ENCODE assay signal across 1 cellular context in the genomic region with DNA sequence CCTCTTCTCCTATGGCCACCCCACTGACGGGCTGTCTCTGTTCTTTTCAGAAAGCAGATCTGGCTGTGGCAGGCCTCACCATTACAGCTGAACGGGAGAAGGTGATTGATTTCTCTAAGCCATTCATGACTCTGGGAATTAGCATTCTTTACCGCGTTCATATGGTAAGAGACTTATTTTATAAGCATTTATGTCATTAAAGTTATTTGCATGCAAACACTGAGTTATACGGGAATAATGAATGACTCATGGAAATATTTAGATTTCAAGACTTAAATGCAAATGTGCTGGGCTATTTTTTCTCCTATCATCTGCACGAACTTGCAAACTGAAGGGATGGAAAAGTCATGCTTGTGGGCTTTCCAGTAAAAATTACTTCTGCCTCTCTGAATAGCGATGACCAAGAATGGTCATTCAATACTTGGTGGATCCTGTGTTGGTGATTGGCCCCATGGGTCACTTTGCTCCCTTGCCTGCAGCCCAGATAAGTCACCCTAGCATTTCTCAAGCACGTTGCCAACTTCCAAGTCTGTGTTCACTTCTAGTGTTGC.
TF ChIP-seq lines count a peak whose summit lies in the region.

No MANE protein-coding gene starts in this region.

TF ChIP-seq in IMR-90, 13 proteins besides CTCF, POLR2A, EP300 and RAD21 (continued from another document):
- TF ChIP-seq USF2 (IDR thresholded peaks at IDR 0.05; ENCODE audit: low read depth, low read length) (no peak), ELK1 (IDR thresholded peaks at IDR 0.05; ENCODE audit: borderline replicate concordance, low read depth, low read length) (no peak), SMC3 (IDR thresholded peaks at IDR 0.05; ENCODE audit: low read depth, low read length) (no peak), RFX5 (IDR thresholded peaks at IDR 0.05; ENCODE audit: low read depth, low read length) (no peak), CEBPB (IDR thresholded peaks at IDR 0.05; ENCODE audit: low read depth, low read length) (no peak)
